8 cellular contexts compared by ENCODE assay signal in the genomic region with DNA sequence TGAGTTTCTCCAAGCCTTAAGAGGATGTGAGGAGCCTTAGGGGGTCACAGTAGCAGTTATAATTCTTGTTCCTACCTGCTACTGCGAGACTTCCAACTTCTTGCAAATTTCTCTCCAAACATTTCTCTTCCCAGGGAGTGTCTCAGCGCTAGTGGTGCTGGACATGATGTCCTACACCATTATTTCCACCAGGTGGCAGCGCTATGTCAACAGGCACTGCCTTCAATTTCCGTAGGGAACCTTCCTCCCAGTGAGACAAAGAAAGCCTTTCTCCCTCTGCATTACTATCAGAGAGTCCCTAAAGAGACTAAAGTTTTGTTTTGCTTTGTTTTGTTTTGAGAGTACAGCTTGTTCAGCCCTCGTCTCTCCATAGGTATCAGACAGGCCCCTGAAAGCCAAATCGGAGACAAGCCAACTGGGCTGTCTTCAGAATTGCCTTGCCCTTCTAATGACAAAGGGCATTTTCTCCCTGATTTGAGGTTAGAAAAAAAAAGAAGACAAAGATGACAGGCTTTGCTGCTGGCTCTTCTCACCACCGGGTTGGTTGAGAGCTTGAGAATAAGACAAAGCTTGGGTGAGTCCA. TPM values are rescaled to one million over a fixed set of nuclear protein-coding genes. Genes with fewer than 3 reads are reported as not detected.
DNase-seq lines count a peak whose midpoint lies in the region; ATAC-seq, FAIRE-seq and TF ChIP-seq lines count a peak whose summit lies in the region.

No MANE protein-coding gene starts in this region.

- POLR2A ChIA-PET in endothelial cell of umbilical vein (lab: Charles Lee) = no interaction called here

- no peaks in the 10 kb centered on the region for H3K36me3 ChIP-seq in endothelial cell of umbilical vein (ENCODE audit: control insufficient read depth in 2 of 2, extremely low read depth in 1 of 2, insufficient read depth in 2 of 2, low read length in 2 of 2)
- H3K36me3 ChIP-seq in mesendoderm (ENCODE audit: control insufficient read depth, insufficient read depth, low read length) = no peaks in the 10 kb centered on the region
- H3K36me3 ChIP-seq in thoracic aorta = no peaks in the 10 kb centered on the region

- TSS peak; percentile 23 for BruUV-seq in endothelial cell of umbilical vein (replicated peaks; lab: Mats Ljungman, UMichigan)

- WGBS in mesendoderm (ENCODE audit: extremely low coverage, insufficient coverage, low lambda C conversion rate) = no CpG with 5 or more reads among the region's 7 CpGs

- peak overlapping the region; percentile 67 for H2AFZ ChIP-seq in endothelial cell of umbilical vein (ENCODE audit: low read depth, low read length)

- no peak overlapping the region for H3K27ac Mint-ChIP-seq in activated CD4-positive, alpha-beta T cell treated with anti-CD3 and anti-CD28 coated beads, Interleukin-2, amount 10 ng/mL, durations not matched to agents 24 days and 14 days

- H3K4me2 ChIP-seq in endothelial cell of umbilical vein (ENCODE audit: insufficient read depth, low read length) = no peak overlapping the region
- H3K4me2 ChIP-seq in mesendoderm (ENCODE audit: low read length) = no peak overlapping the region

- ATAC-seq in HG03045 (IDR thresholded peaks at IDR 0.05; ENCODE audit: unreplicated experiment) (peak; percentile 64), thoracic aorta (ENCODE audit: insufficient number of reproducible peaks, low FRiP score, low read depth) (no peak), HG02759 (IDR thresholded peaks at IDR 0.05; ENCODE audit: unreplicated experiment) (no peak)

- TF ChIP-seq CTCF in endothelial cell of umbilical vein (IDR thresholded peaks at IDR 0.05; ENCODE audit: extremely low read depth in 1 of 2, insufficient read depth in 1 of 2, low read depth in 1 of 2, low read length in 2 of 2) (peak; percentile 76 to 82), thoracic aorta (IDR thresholded peaks at IDR 0.05) (peak; percentile 78)

- no peaks in the 10 kb centered on the region for H3K9me3 Mint-ChIP-seq in activated CD4-positive, alpha-beta T cell treated with anti-CD3 and anti-CD28 coated beads, Interleukin-2, amount 10 ng/mL, durations not matched to agents 24 days and 14 days

- H3K4me1 ChIP-seq in endothelial cell of umbilical vein (ENCODE audit: control insufficient read depth, extremely low read depth, insufficient read depth, low read length) (peaks cover 35% of the 10 kb centered on the region), mesendoderm (ENCODE audit: control insufficient read depth, low read depth, low read length) (no peaks in the 10 kb centered on the region), thoracic aorta (ENCODE audit: control insufficient read depth in 1 of 2, low read depth in 2 of 2) (peaks cover 8 to 9% of the 10 kb centered on the region in 2 donors)

- H3K79me2 ChIP-seq in endothelial cell of umbilical vein (ENCODE audit: control insufficient read depth, insufficient read depth, low read length) (no peaks in the 10 kb centered on the region), mesendoderm (ENCODE audit: control insufficient read depth, insufficient read depth, low read length) (no peaks in the 10 kb centered on the region)

- FAIRE-seq in G401.6 (lab: Jason Lieb, UNC) = peak; percentile 97
- FAIRE-seq in endothelial cell of umbilical vein (lab: Jason Lieb, UNC) = peak; percentile 94

- no peaks in the 10 kb centered on the region for H3K27me3 Mint-ChIP-seq in activated CD4-positive, alpha-beta T cell treated with anti-CD3 and anti-CD28 coated beads, Interleukin-2, amount 10 ng/mL, durations not matched to agents 24 days and 14 days

- dilution Hi-C loops in endothelial cell of umbilical vein (cut with MboI; ENCODE audit: extremely low pct_ligation_motif_present, low sequenced_read_pairs) = no loop called here

- H3K4me1 Mint-ChIP-seq in activated CD4-positive, alpha-beta T cell treated with anti-CD3 and anti-CD28 coated beads, Interleukin-2, amount 10 ng/mL, durations not matched to agents 24 days and 14 days = peaks cover 1% of the 10 kb centered on the region

- H3K9me3 ChIP-seq in endothelial cell of umbilical vein (replicated peaks; ENCODE audit: control insufficient read depth, insufficient read depth, low read length) (no peaks in the 10 kb centered on the region), thoracic aorta (no peaks in the 10 kb centered on the region)

- no peak overlapping the region for H3K4ac ChIP-seq in mesendoderm (ENCODE audit: low read depth, low read length)

- no peak overlapping the region for H3K23ac ChIP-seq in mesendoderm (ENCODE audit: low read length)

- no peaks in the 10 kb centered on the region for H3K9me1 ChIP-seq in endothelial cell of umbilical vein (replicated peaks; ENCODE audit: control insufficient read depth, extremely low read depth, insufficient read depth, low read length)

- no peak overlapping the region for H2BK120ac ChIP-seq in mesendoderm (ENCODE audit: low read depth, low read length)

- H3K79me1 ChIP-seq in mesendoderm (ENCODE audit: low read length) = no peaks in the 10 kb centered on the region

- no peak overlapping the region for H2BK5ac ChIP-seq in mesendoderm (ENCODE audit: low read length)

- no peak overlapping the region for H2AK5ac ChIP-seq in mesendoderm (ENCODE audit: low read length)

- H3K27ac ChIP-seq in endothelial cell of umbilical vein (ENCODE audit: insufficient read depth, low read depth, low read length) = peak overlapping the region; percentile 69
- H3K27ac ChIP-seq in mesendoderm (ENCODE audit: low read depth, low read length) = no peak overlapping the region
- H3K27ac ChIP-seq in thoracic aorta = no peak overlapping the region

- no peak overlapping the region for H4K5ac ChIP-seq in mesendoderm (ENCODE audit: low read length)

- CTCF ChIA-PET in endothelial cell of umbilical vein (lab: Charles Lee) = interaction anchor here (0.8 to 12.5 kb wide), 5 partner anchors 13 to 274 kb away, joined by 3 to 389 read pairs (median 3); a partner anchor contains a TSS

- no peak for TF ChIP-seq POLR2A in endothelial cell of umbilical vein (IDR thresholded peaks at IDR 0.05; ENCODE audit: low read depth, low read length)

- peak overlapping the region; percentile 43 for H3K9ac ChIP-seq in endothelial cell of umbilical vein (replicated peaks; ENCODE audit: extremely low read depth, insufficient read depth, low read length)
- no peak overlapping the region for H3K9ac ChIP-seq in mesendoderm (ENCODE audit: low read length)

- intact Hi-C loops in activated CD4-positive, alpha-beta T cell treated with anti-CD3 and anti-CD28 coated beads, Interleukin-2, amount 10 ng/mL, durations not matched to agents 24 days and 14 days (cut with micrococcal nuclease) = loop anchor here (1.0 kb wide), 2 partner anchors 15 to 191 kb away; no protein-coding TSS in a partner anchor
- intact Hi-C loops in endothelial cell of umbilical vein (cut with micrococcal nuclease) = loop anchor here (1.0 to 2.0 kb wide), 5 partner anchors 15 to 70 kb away; a partner anchor contains a TSS

- H3K27me3 ChIP-seq in endothelial cell of umbilical vein (ENCODE audit: control insufficient read depth in 2 of 2, insufficient read depth in 2 of 2, low read length in 2 of 2) (no peaks in the 10 kb centered on the region), mesendoderm (ENCODE audit: insufficient read depth, low read length, poor library complexity) (no peaks in the 10 kb centered on the region), thoracic aorta (replicated peaks; ENCODE audit: insufficient read depth) (no peaks in the 10 kb centered on the region)

- H3K4me3 Mint-ChIP-seq in activated CD4-positive, alpha-beta T cell treated with anti-CD3 and anti-CD28 coated beads, Interleukin-2, amount 10 ng/mL, durations not matched to agents 24 days and 14 days = no peak overlapping the region

- H3K56ac ChIP-seq in mesendoderm (ENCODE audit: low read length) = no peak overlapping the region

- H3K18ac ChIP-seq in mesendoderm (ENCODE audit: low read length) = no peak overlapping the region

- no peak overlapping the region for H2BK15ac ChIP-seq in mesendoderm (replicated peaks; ENCODE audit: low read depth)

- peak; percentile 66 for DNase-seq in NCI-H2196 treated with DMSO at 0.1 percent for 48 hours (lab: John Stamatoyannopoulos, UW; ENCODE audit: unreplicated experiment)
- peak; percentile 78 for DNase-seq in activated CD4-positive, alpha-beta T cell treated with anti-CD3 and anti-CD28 coated beads, Interleukin-2, amount 10 ng/mL, durations not matched to agents 24 days and 14 days
- peak; percentile 82 for DNase-seq in endothelial cell of umbilical vein (ENCODE audit: low read depth, low spot score)
- peak; percentile 87 for DNase-seq in mesendoderm
- no peak for DNase-seq in thoracic aorta (ENCODE audit: low spot score)

- H4K20me1 ChIP-seq in endothelial cell of umbilical vein (replicated peaks; ENCODE audit: control insufficient read depth, extremely low read depth, insufficient read depth, low read length) = no peaks in the 10 kb centered on the region

- H3K4me3 ChIP-seq in endothelial cell of umbilical vein (replicated peaks in 1 of 3; ENCODE audit: insufficient read depth in 1 of 3, low read depth in 1 of 3, low read length in 3 of 3) = no peak overlapping the region
- H3K4me3 ChIP-seq in mesendoderm (ENCODE audit: low read length) = no peak overlapping the region
- H3K4me3 ChIP-seq in thoracic aorta = no peak overlapping the region

- H3K36me3 Mint-ChIP-seq in activated CD4-positive, alpha-beta T cell treated with anti-CD3 and anti-CD28 coated beads, Interleukin-2, amount 10 ng/mL, durations not matched to agents 24 days and 14 days (ENCODE audit: low read depth) = peaks cover 10% of the 10 kb centered on the region

- peak overlapping the region; percentile 60 for H4K8ac ChIP-seq in mesendoderm (ENCODE audit: low read depth, low read length)

RNA-seq across cellular contexts. Expression of a gene that starts 44.2 kb away (rescaled TPM):
- total RNA-seq in activated CD4-positive, alpha-beta T cell treated with anti-CD3 and anti-CD28 coated beads, Interleukin-2, amount 10 ng/mL, durations not matched to agents 24 days and 14 days = 76.1 and 80.3 TPM in 2 replicates
- 44.3 and 46.9 TPM in 2 replicates for total RNA-seq in endothelial cell of umbilical vein
- 14.7 and 21.1 TPM in 2 replicates for polyA plus RNA-seq in endothelial cell of umbilical vein
- 26.5 and 30.0 TPM in 2 replicates for polyA plus RNA-seq in endothelial cell of umbilical vein (2011; cell fraction: cytosol; rRNA removed)
- polyA plus RNA-seq in endothelial cell of umbilical vein (2011; cell fraction: nucleus; rRNA removed) = 10.6 and 15.9 TPM in 2 replicates
- polyA plus RNA-seq in endothelial cell of umbilical vein (2012) = 38.7 and 57.2 TPM in 2 replicates
- 8.0 and 8.3 TPM in 2 replicates for polyA minus RNA-seq in endothelial cell of umbilical vein
- 17.1 TPM for polyA minus RNA-seq in endothelial cell of umbilical vein (2011; cell fraction: cytosol; rRNA and poly(A)+ RNA removed)
- 5.1 and 5.8 TPM in 2 replicates for polyA minus RNA-seq in endothelial cell of umbilical vein (2011; cell fraction: nucleus; rRNA and poly(A)+ RNA removed)
- 81.7 TPM for polyA plus RNA-seq in mesendoderm (2013, experiment 1 of 2)
- polyA plus RNA-seq in mesendoderm (2013, experiment 2 of 2) = 83.4 TPM
- total RNA-seq in thoracic aorta = 10 to 100 TPM; 11.8 to 24.6 TPM

RNA-seq across cellular contexts. Expression of a gene that starts 45.8 kb away (rescaled TPM):
- 261 and 262 TPM in 2 replicates for total RNA-seq in activated CD4-positive, alpha-beta T cell treated with anti-CD3 and anti-CD28 coated beads, Interleukin-2, amount 10 ng/mL, durations not matched to agents 24 days and 14 days
- total RNA-seq in endothelial cell of umbilical vein = 194 and 206 TPM in 2 replicates
- polyA plus RNA-seq in endothelial cell of umbilical vein = 295 and 300 TPM in 2 replicates
- 315 and 360 TPM in 2 replicates for polyA plus RNA-seq in endothelial cell of umbilical vein (2011; cell fraction: cytosol; rRNA removed)
- 242 and 254 TPM in 2 replicates for polyA plus RNA-seq in endothelial cell of umbilical vein (2011; cell fraction: nucleus; rRNA removed)
- 164 and 212 TPM in 2 replicates for polyA plus RNA-seq in endothelial cell of umbilical vein (2012)
- 418 and 437 TPM in 2 replicates for polyA minus RNA-seq in endothelial cell of umbilical vein
- 208 TPM for polyA minus RNA-seq in endothelial cell of umbilical vein (2011; cell fraction: cytosol; rRNA and poly(A)+ RNA removed)
- 144 and 179 TPM in 2 replicates for polyA minus RNA-seq in endothelial cell of umbilical vein (2011; cell fraction: nucleus; rRNA and poly(A)+ RNA removed)
- polyA plus RNA-seq in mesendoderm (2013, experiment 1 of 2) = 333 TPM
- polyA plus RNA-seq in mesendoderm (2013, experiment 2 of 2) = 336 TPM
- total RNA-seq in thoracic aorta = 10 to 100 TPM; 76.5 to 81.6 TPM
